10 cellular contexts compared by ENCODE assay signal in the genomic region with DNA sequence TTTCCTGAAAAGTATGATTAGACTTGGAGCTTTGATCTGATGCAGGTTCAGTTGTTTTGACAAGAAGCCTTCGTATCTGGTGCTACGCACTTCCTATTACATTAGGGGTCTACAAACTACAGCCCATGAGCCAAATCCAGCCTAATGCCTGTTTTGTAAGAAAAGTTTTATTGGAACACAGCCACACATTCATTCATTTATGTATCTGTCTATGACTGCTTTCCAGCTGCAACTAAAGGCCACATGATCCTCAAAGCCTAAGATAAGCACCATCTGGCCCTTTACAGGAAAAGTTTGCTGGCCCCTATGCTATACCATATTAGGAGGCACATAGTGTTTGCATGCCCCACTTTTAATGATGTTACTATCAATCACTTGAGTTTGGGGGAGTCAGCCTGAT. TPM values are rescaled to one million over a fixed set of nuclear protein-coding genes. Genes with fewer than 3 reads are reported as not detected.
DNase-seq lines count a peak whose midpoint lies in the region; ATAC-seq, FAIRE-seq and TF ChIP-seq lines count a peak whose summit lies in the region.
"Had no signal": no experiment of that assay in that cellular context is flagged by ENCODE, and none has a peak within 500 bp of the region (broad histone marks: within the 10 kb centered on the region; RNA-seq: fewer than 3 reads in every experiment).

No MANE protein-coding gene starts in this region.

- H3K36me3 Mint-ChIP-seq in WTC11 = no peaks in the 10 kb centered on the region
- H3K36me3 Mint-ChIP-seq: neural progenitor cell had no signal

- H3K4me1 ChIP-seq in IMR-90 (ENCODE audit: control insufficient read depth, insufficient read depth, low read length) (peaks cover 9% of the 10 kb centered on the region), left ventricle myocardium inferior (peaks cover 65% of the 10 kb centered on the region), subcutaneous abdominal adipose tissue (ENCODE audit: control insufficient read depth in 5 of 5, insufficient read depth in 5 of 5, low read length in 5 of 5) (peaks cover 4 to 27% (median 24%) of the 10 kb centered on the region in 5 donors), HepG2 (ENCODE audit: insufficient read depth, low read length) (peaks cover 19% of the 10 kb centered on the region)

- no peak overlapping the region for H4K5ac ChIP-seq in IMR-90 (ENCODE audit: low read depth, low read length)

- H2AK5ac ChIP-seq in IMR-90 (ENCODE audit: low read depth, low read length) = no peak overlapping the region

- H4K20me1 ChIP-seq in IMR-90 (ENCODE audit: insufficient read depth, low read length) = peaks cover 21% of the 10 kb centered on the region; the same call in 1 of the 2 replicates
- H4K20me1 ChIP-seq in HepG2 (ENCODE audit: insufficient read depth, low read length) = no peaks in the 10 kb centered on the region; the same call in 1 of the 2 replicates

- peak overlapping the region; percentile 19 for H2BK5ac ChIP-seq in IMR-90 (ENCODE audit: low read depth, low read length, poor library complexity, severe bottlenecking)

- no peak overlapping the region; the same call in 1 of the 2 replicates for H3K18ac ChIP-seq in IMR-90 (ENCODE audit: low read depth, low read length)

- TF ChIP-seq POLR2A in IMR-90 (IDR thresholded peaks at IDR 0.05; ENCODE audit: low read depth, low read length) (no peak), HepG2 (IDR thresholded peaks at IDR 0.05; ENCODE audit: insufficient read depth in 1 of 2, low read depth in 2 of 2, low read length in 2 of 2) (no peak)

- dilution Hi-C loops in IMR-90 (cut with HindIII; ENCODE audit: low sequenced_read_pairs, unreplicated experiment) = no loop called here

- no peaks in the 10 kb centered on the region for H3K9me3 ChIP-seq in IMR-90 (ENCODE audit: control insufficient read depth, insufficient read depth, low read length)
- H3K9me3 ChIP-seq in left ventricle myocardium inferior (replicated peaks) = no peaks in the 10 kb centered on the region
- H3K9me3 ChIP-seq in subcutaneous abdominal adipose tissue (ENCODE audit: control insufficient read depth in 5 of 5, low read length in 5 of 5) = no peaks in the 10 kb centered on the region
- no peaks in the 10 kb centered on the region for H3K9me3 ChIP-seq in HepG2 (ENCODE audit: low read length)

- peak overlapping the region; percentile 33; the same call in 1 of the 2 replicates for H2BK20ac ChIP-seq in IMR-90 (ENCODE audit: low read depth, low read length)

- no peak overlapping the region for H2BK120ac ChIP-seq in IMR-90 (ENCODE audit: low read depth, low read length)

- TF ChIP-seq EP300 in HepG2 (IDR thresholded peaks at IDR 0.05; ENCODE audit: low read depth in 2 of 2, low read length in 2 of 2) = no peak
- TF ChIP-seq EP300 in HepG2 (CRISPR knock-in tag; IDR thresholded peaks at IDR 0.05; ENCODE audit: borderline replicate concordance) = no peak

- no peak overlapping the region for H3K4me3 Mint-ChIP-seq in WTC11
- H3K4me3 Mint-ChIP-seq: activated naive CD4-positive, alpha-beta T cell treated with anti-CD3 and anti-CD28 coated beads, Interleukin-2, amount 50 U/mL, for 24 hours; neural progenitor cell had no signal

- TF ChIP-seq RAD21 in IMR-90 (IDR thresholded peaks at IDR 0.05; ENCODE audit: low read length) (no peak), HepG2 (CRISPR knock-in tag; IDR thresholded peaks at IDR 0.05) (no peak)

- intact Hi-C loops in IMR-90 (cut with micrococcal nuclease) (loop anchor here (5.0 kb wide), 1 partner anchor 56 kb away; no protein-coding TSS in a partner anchor), left ventricle myocardium inferior (cut with micrococcal nuclease) (no loop called here), HepG2 (cut with micrococcal nuclease; ENCODE audit: unreplicated experiment) (no loop called here)

- H3K56ac ChIP-seq in IMR-90 (ENCODE audit: extremely low read depth, insufficient read depth, low read length) = no peak overlapping the region

- H2AK9ac ChIP-seq in IMR-90 (replicated peaks; ENCODE audit: low read depth, low read length, poor library complexity) = no peak overlapping the region

- no peaks in the 10 kb centered on the region for H3K27me3 Mint-ChIP-seq in WTC11 (ENCODE audit: low read depth)
- H3K27me3 Mint-ChIP-seq: activated naive CD4-positive, alpha-beta T cell treated with anti-CD3 and anti-CD28 coated beads, Interleukin-2, amount 50 U/mL, for 24 hours had no signal

- POLR2A ChIA-PET in IMR-90 (lab: Charles Lee; ENCODE audit: unreplicated experiment) = no interaction called here
- POLR2A ChIA-PET in WTC11 (lab: Charles Lee) = interaction anchor here (1.6 kb wide), 1 partner anchor 27 kb away, joined by 4 read pairs; no protein-coding TSS in a partner anchor
- POLR2A ChIA-PET in HepG2 (lab: Yijun Ruan, JAX) = no interaction called here

- no peak overlapping the region for H3K4me3 ChIP-seq in IMR-90 (ENCODE audit: insufficient read depth, low read depth, low read length)
- no peak overlapping the region for H3K4me3 ChIP-seq in left ventricle myocardium inferior
- no peak overlapping the region for H3K4me3 ChIP-seq in subcutaneous abdominal adipose tissue (ENCODE audit: low read depth in 1 of 5, low read length in 5 of 5)
- no peak overlapping the region for H3K4me3 ChIP-seq in HepG2 (replicated peaks in 1 of 3; ENCODE audit: insufficient read depth in 1 of 3, low read depth in 2 of 3, low read length in 3 of 3)
- H3K4me3 ChIP-seq: neural progenitor cell had no signal

- peaks cover 21% of the 10 kb centered on the region for H3K79me2 ChIP-seq in HepG2 (ENCODE audit: insufficient read depth, low read length)

- peak overlapping the region; percentile 57 for H3K27ac Mint-ChIP-seq in WTC11
- H3K27ac Mint-ChIP-seq: neural progenitor cell had no signal

- no peak overlapping the region for H3K14ac ChIP-seq in IMR-90 (replicated peaks; ENCODE audit: low read depth, low read length)

- WGBS in IMR-90 (ENCODE audit: extremely low coverage in 2 of 2, insufficient read length in 1 of 2), 2 experiments = no CpG with 5 or more reads among the region's 2 CpGs
- 95% methylated on average over 2 of the region's 2 CpGs for WGBS in HepG2 (ENCODE audit: low lambda C conversion rate)

- in situ Hi-C loops in IMR-90 (cut with MboI; ENCODE audit: low sequenced_read_pairs) (no loop called here), HepG2 (cut with HindIII; ENCODE audit: extremely low pct_ligation_motif_present, low pct_unique_long_range_greater_than_20kb) (no loop called here)

- H3K27ac ChIP-seq in IMR-90 (ENCODE audit: insufficient read depth, low read length) = no peak overlapping the region
- H3K27ac ChIP-seq in left ventricle myocardium inferior (replicated peaks) = peak overlapping the region; percentile 75
- peak overlapping the region; percentile 63 for H3K27ac ChIP-seq in subcutaneous abdominal adipose tissue (ENCODE audit: low read depth, low read length)
- no peak overlapping the region for H3K27ac ChIP-seq in HepG2 (ENCODE audit: extremely low read length, insufficient read depth, low read length)
- H3K27ac ChIP-seq: neural progenitor cell had no signal

- CTCF ChIA-PET in IMR-90 (lab: Yijun Ruan, JAX) (no interaction called here), WTC11 (lab: Charles Lee) (interaction anchor here (2.1 kb wide), 1 partner anchor 70 kb away, joined by 14 read pairs; no protein-coding TSS in a partner anchor), HepG2 (lab: Yijun Ruan, JAX; ENCODE audit: low intra/inter-chr PET ratio, low total read pairs) (no interaction called here)

- H4K91ac ChIP-seq in IMR-90 (ENCODE audit: insufficient read depth, low read depth, low read length) = no peak overlapping the region

- ATAC-seq in IMR-90 (ENCODE audit: low read depth) (no peak), WTC11 (no peak), GM18867 (IDR thresholded peaks at IDR 0.05; ENCODE audit: unreplicated experiment) (no peak), HepG2 (no peak)

- H3K79me1 ChIP-seq in IMR-90 (ENCODE audit: low read depth in 1 of 2, low read length in 2 of 2) = peaks cover 25 to 53% of the 10 kb centered on the region in 2 experiments

- H3K36me3 ChIP-seq in IMR-90 (ENCODE audit: control insufficient read depth, insufficient read depth, low read length) (no peaks in the 10 kb centered on the region), left ventricle myocardium inferior (no peaks in the 10 kb centered on the region), subcutaneous abdominal adipose tissue (ENCODE audit: control insufficient read depth in 5 of 5, insufficient read depth in 5 of 5, low read length in 5 of 5) (no peaks in the 10 kb centered on the region), HepG2 (replicated peaks in 1 of 2; ENCODE audit: control insufficient read depth in 1 of 2, insufficient read depth in 2 of 2, low read length in 2 of 2) (peaks cover 0 to 5% of the 10 kb centered on the region in 2 experiments; a peak in 2 of 5 replicates)
- H3K36me3 ChIP-seq: neural progenitor cell had no signal

- no peak overlapping the region; the same call in 2 of the 3 replicates for H2BK15ac ChIP-seq in IMR-90 (ENCODE audit: low read depth, low read length)

- peak overlapping the region in 1 of 2 experiments; percentile 46; a peak in 1 of 4 replicates for H4K8ac ChIP-seq in IMR-90 (ENCODE audit: low read depth in 2 of 2, low read length in 2 of 2)

- H3K4me2 ChIP-seq in IMR-90 (ENCODE audit: low read depth, low read length) (0 out of 2 replicates have a peak overlapping the region, but pooled peaks have one; percentile 31), HepG2 (ENCODE audit: low read depth, low read length) (no peak overlapping the region)
- H3K4me2 ChIP-seq: neural progenitor cell had no signal

- FAIRE-seq in HepG2 (lab: Jason Lieb, UNC) = no peak

- peak; percentile 61 for DNase-seq in IMR-90
- no peak for DNase-seq in WTC11 (ENCODE audit: low spot score)
- DNase-seq in left ventricle myocardium inferior = no peak
- DNase-seq in putamen (ENCODE audit: low spot score) = no peak
- DNase-seq in HepG2 (ENCODE audit: low spot score) = no peak
- DNase-seq: GDM1 had no signal

- H3K4me1 Mint-ChIP-seq in WTC11 = peaks cover 38% of the 10 kb centered on the region

- TF ChIP-seq CTCF in IMR-90 (conservative IDR thresholded peaks at IDR 0.05; ENCODE audit: low read depth, low read length) (no peak), WTC11 (IDR thresholded peaks at IDR 0.05) (no peak), left ventricle myocardium inferior (IDR thresholded peaks at IDR 0.05; ENCODE audit: borderline replicate concordance) (no peak), HepG2 (CRISPR knock-in tag; IDR thresholded peaks at IDR 0.05) (no peak)

- H3K9ac ChIP-seq in IMR-90 (ENCODE audit: low read depth, low read length) (no peak overlapping the region), subcutaneous abdominal adipose tissue (ENCODE audit: low read length in 5 of 5) (no peak overlapping the region), HepG2 (ENCODE audit: insufficient read depth, low read depth, low read length) (no peak overlapping the region)
- H3K9ac ChIP-seq: neural progenitor cell had no signal

- H3K23ac ChIP-seq in IMR-90 (ENCODE audit: low read depth, low read length) = no peak overlapping the region

- peaks cover 13% of the 10 kb centered on the region for H3K9me1 ChIP-seq in IMR-90 (ENCODE audit: insufficient read depth, low read length)

- H3K27me3 ChIP-seq in IMR-90 (ENCODE audit: control insufficient read depth, insufficient read depth, low read length) (no peaks in the 10 kb centered on the region), left ventricle myocardium inferior (ENCODE audit: low read depth) (no peaks in the 10 kb centered on the region), subcutaneous abdominal adipose tissue (ENCODE audit: control insufficient read depth in 5 of 5, insufficient read depth in 4 of 5, low read length in 5 of 5) (no peaks in the 10 kb centered on the region), HepG2 (ENCODE audit: control insufficient read depth in 1 of 2, insufficient read depth in 2 of 2, low read length in 2 of 2) (no peaks in the 10 kb centered on the region)
- H3K27me3 ChIP-seq: neural progenitor cell had no signal

- no peak overlapping the region for H3K4ac ChIP-seq in IMR-90 (ENCODE audit: low read depth, low read length)

- no peaks in the 10 kb centered on the region for H3K9me3 Mint-ChIP-seq in WTC11
- H3K9me3 Mint-ChIP-seq: activated naive CD4-positive, alpha-beta T cell treated with anti-CD3 and anti-CD28 coated beads, Interleukin-2, amount 50 U/mL, for 24 hours; neural progenitor cell had no signal

- BruUV-seq in IMR-90 (replicated peaks; lab: Mats Ljungman, UMichigan) (no TSS peak), HepG2 (replicated peaks; lab: Mats Ljungman, UMichigan) (no TSS peak)

- H2AFZ ChIP-seq in IMR-90 (replicated peaks; ENCODE audit: low read length, poor library complexity) = no peak overlapping the region
- H2AFZ ChIP-seq in HepG2 (ENCODE audit: low read length) = no peak overlapping the region
- H2AFZ ChIP-seq: neural progenitor cell had no signal

RNA-seq across cellular contexts. Expression of a gene that starts 26.0 kb away (rescaled TPM):
- 20.3 and 22.8 TPM in 2 replicates for total RNA-seq in IMR-90 (2012; rRNA removed)
- 5.3 and 7.9 TPM in 2 replicates for polyA plus RNA-seq in IMR-90 (2012; rRNA removed)
- polyA plus RNA-seq in IMR-90 (2012; cell fraction: cytosol; rRNA removed) = 1.3 and 2.0 TPM in 2 replicates
- polyA plus RNA-seq in IMR-90 (2012; cell fraction: nucleus; rRNA removed; ENCODE audit: low replicate concordance) = 2.4 and 29.3 TPM in 2 replicates
- 14.6 to 20.8 TPM (median 16.3 TPM) in 3 replicates for total RNA-seq in WTC11 (2021)
- total RNA-seq in left ventricle myocardium inferior = 8.2 TPM
- total RNA-seq in HepG2 (2016; rRNA removed; fragmentation: Illumina TruSeq; extraction: Trizol) = 19.3 and 30.6 TPM in 2 replicates
- 1.9 and 4.1 TPM in 2 replicates for total RNA-seq in HepG2 (2016; cell fraction: cytosol; rRNA removed; fragmentation: Illumina TruSeq; extraction: Trizol; ENCODE audit: low read depth)
- 16.3 and 30.3 TPM in 2 replicates for total RNA-seq in HepG2 (2016; cell fraction: insoluble cytoplasmic fraction; rRNA removed; fragmentation: Illumina TruSeq; extraction: Trizol)
- total RNA-seq in HepG2 (2016; cell fraction: membrane; rRNA removed; fragmentation: Illumina TruSeq; extraction: Trizol) = 5.7 and 7.5 TPM in 2 replicates
- 44.3 and 53.8 TPM in 2 replicates for total RNA-seq in HepG2 (2016; cell fraction: nucleus; rRNA removed; fragmentation: Illumina TruSeq; extraction: Trizol)
- polyA plus RNA-seq in HepG2 (2011; rRNA removed) = 10.3 and 11.6 TPM in 2 replicates
- 5.9 and 10.2 TPM in 2 replicates for polyA plus RNA-seq in HepG2 (2011; cell fraction: cytosol; rRNA removed)
- 8.8 and 10.0 TPM in 2 replicates for polyA plus RNA-seq in HepG2 (2011; cell fraction: nucleus; rRNA removed)
- polyA plus RNA-seq in HepG2 (2012) = 16.3 and 19.2 TPM in 2 replicates
- polyA plus RNA-seq in HepG2 (2016; cell fraction: cytosol; fragmentation: Illumina TruSeq; extraction: Trizol; ENCODE audit: low read depth) = 0.80 and 1.0 TPM in 2 replicates
- polyA plus RNA-seq in HepG2 (2016; cell fraction: insoluble cytoplasmic fraction; fragmentation: Illumina TruSeq; extraction: Trizol; ENCODE audit: low read depth) = 8.4 and 9.4 TPM in 2 replicates
- 1.9 TPM in 2 replicates for polyA plus RNA-seq in HepG2 (2016; cell fraction: membrane; fragmentation: Illumina TruSeq; extraction: Trizol; ENCODE audit: low read depth)
- polyA plus RNA-seq in HepG2 (2016; cell fraction: nucleus; fragmentation: Illumina TruSeq; extraction: Trizol; ENCODE audit: insufficient read depth, low read depth) = 38.2 and 39.9 TPM in 2 replicates
- 5.4 and 6.6 TPM in 2 replicates for polyA minus RNA-seq in HepG2 (2011; rRNA and poly(A)+ RNA removed; ENCODE audit: low replicate concordance)
- 14.1 and 21.9 TPM in 2 replicates for polyA minus RNA-seq in HepG2 (2011; cell fraction: cytosol; rRNA and poly(A)+ RNA removed)
- polyA minus RNA-seq in HepG2 (2011; cell fraction: nucleus; rRNA and poly(A)+ RNA removed) = 34.6 and 44.7 TPM in 2 replicates

Comparison
In these comparisons a context has a peak if more than half of its experiments do, and no peak if none do; other contexts are left out.
1. H3K27ac ChIP-seq: peak in left ventricle myocardium inferior (single experiment) and subcutaneous abdominal adipose tissue (single experiment); none in IMR-90 (single experiment) and HepG2 (single experiment).